ENCODE assay signal across 8 cellular contexts in the genomic region with DNA sequence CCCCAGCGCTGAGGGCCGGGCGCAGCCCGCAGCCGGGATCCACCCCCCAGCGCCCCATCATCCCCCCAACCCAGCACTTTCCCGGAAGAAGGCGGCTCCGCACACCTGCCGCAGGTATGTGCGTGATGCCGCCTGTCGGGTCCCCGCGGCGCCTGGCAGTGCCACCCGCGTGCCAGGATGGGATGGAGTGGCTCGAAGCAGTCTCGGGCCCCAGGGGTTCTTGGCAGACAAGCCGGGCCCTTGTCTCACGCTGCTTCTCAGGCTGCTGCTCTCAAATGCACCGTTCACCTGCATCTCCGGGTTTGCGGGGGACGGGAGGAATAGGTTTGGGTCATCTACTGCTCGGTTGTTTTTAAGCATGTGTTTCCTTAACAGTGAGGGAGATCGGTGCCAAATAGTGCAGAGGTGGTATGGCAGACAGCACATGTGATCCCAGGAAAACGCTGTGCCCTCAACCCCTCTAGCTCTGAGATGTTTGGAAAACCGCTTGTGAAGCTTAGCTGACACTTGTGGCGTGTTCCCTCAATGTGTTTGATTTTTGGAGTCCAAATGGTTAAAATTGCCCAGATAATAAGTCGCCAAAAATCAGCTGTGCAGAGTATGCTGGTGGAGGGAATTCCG. TPM values are rescaled to one million over a fixed set of nuclear protein-coding genes. Genes with fewer than 3 reads are reported as not detected.
DNase-seq lines count a peak whose midpoint lies in the region; ATAC-seq and TF ChIP-seq lines count a peak whose summit lies in the region.

No MANE protein-coding gene starts in this region.

- H3K79me2 ChIP-seq in HCT116 (ENCODE audit: insufficient read depth, low read length): peaks cover 25% of the 10 kb centered on the region

- BruUV-seq in HCT116 (replicated peaks; lab: Mats Ljungman, UMichigan) (no TSS peak), Panc1 (replicated peaks; lab: Mats Ljungman, UMichigan) (no TSS peak)

- RAD21 ChIA-PET in HCT116 (lab: Charles Lee; ENCODE audit: low non-redundant PET in 1 of 2, low total read pairs in 2 of 2, uncharacterized antibody in 2 of 2, unreplicated experiment in 2 of 2): no interaction called here

- H4K20me1 ChIP-seq in HCT116 (ENCODE audit: insufficient read depth): no peaks in the 10 kb centered on the region

- POLR2A ChIA-PET in HCT116 (lab: Charles Lee): interaction anchor here (0.6 to 2.2 kb wide), 4 partner anchors 53 to 438 kb away, joined by 3 to 5 read pairs (median 4); no protein-coding TSS in a partner anchor
- POLR2A ChIA-PET in Panc1 (lab: Charles Lee): no interaction called here

- H3K9ac ChIP-seq in HCT116 (ENCODE audit: low read length): peak overlapping the region; percentile 77
- peak overlapping the region; percentile 74 for H3K9ac ChIP-seq in iPS-18a (ENCODE audit: low read length)
- peak overlapping the region; percentile 82 for H3K9ac ChIP-seq in skeletal muscle satellite cell (ENCODE audit: low read depth, low read length)

- peaks cover 13% of the 10 kb centered on the region for H3K36me3 Mint-ChIP-seq in CD4-positive, CD25-positive, alpha-beta regulatory T cell

- peaks cover 17% of the 10 kb centered on the region for H3K36me3 ChIP-seq in CD4-positive, CD25-positive, alpha-beta regulatory T cell (ENCODE audit: control insufficient read depth, insufficient read depth, low read length)
- H3K36me3 ChIP-seq in HCT116 (ENCODE audit: control insufficient read depth in 1 of 2, insufficient read depth in 2 of 2, low read length in 2 of 2) (0 out of 4 replicates have a peak, but pooled peaks cover 0 to 2% of the 10 kb centered on the region in 2 experiments), Panc1 (ENCODE audit: control insufficient read depth, insufficient read depth, low read length) (peaks cover 15% of the 10 kb centered on the region), iPS-18a (ENCODE audit: control insufficient read depth, low read depth, low read length) (peaks cover 20% of the 10 kb centered on the region), skeletal muscle satellite cell (ENCODE audit: insufficient read depth, low read length) (no peaks in the 10 kb centered on the region)

- peaks cover 56% of the 10 kb centered on the region for H3K4me1 ChIP-seq in CD4-positive, CD25-positive, alpha-beta regulatory T cell (ENCODE audit: control insufficient read depth, insufficient read depth, low read length, poor library complexity, severe bottlenecking)
- H3K4me1 ChIP-seq in HCT116 (ENCODE audit: control insufficient read depth in 1 of 2, insufficient read depth in 2 of 2, low read length in 2 of 2): peaks cover 16 to 22% of the 10 kb centered on the region in 2 experiments
- H3K4me1 ChIP-seq in Panc1 (ENCODE audit: control insufficient read depth, insufficient read depth, low read length): peaks cover 21% of the 10 kb centered on the region
- peaks cover 22% of the 10 kb centered on the region for H3K4me1 ChIP-seq in iPS-18a (ENCODE audit: control insufficient read depth, low read depth, low read length)
- H3K4me1 ChIP-seq in skeletal muscle satellite cell (ENCODE audit: control insufficient read depth, insufficient read depth, low read length): peaks cover 20% of the 10 kb centered on the region

- peak overlapping the region; percentile 96 for H3K4me3 ChIP-seq in CD4-positive, CD25-positive, alpha-beta regulatory T cell (ENCODE audit: low read depth, low read length)
- peak overlapping the region; percentile 73 to 84 for H3K4me3 ChIP-seq in HCT116 (replicated peaks in 1 of 2; ENCODE audit: low read depth in 1 of 2, low read length in 2 of 2)
- peak overlapping the region; percentile 83 to 92 for H3K4me3 ChIP-seq in Panc1 (ENCODE audit: low read depth in 2 of 2, low read length in 2 of 2)
- peak overlapping the region; percentile 82 for H3K4me3 ChIP-seq in astrocyte of the spinal cord (ENCODE audit: low read depth, low read length)
- H3K4me3 ChIP-seq in iPS-18a (ENCODE audit: low read length): peak overlapping the region; percentile 87
- peak overlapping the region; percentile 92 for H3K4me3 ChIP-seq in skeletal muscle satellite cell (ENCODE audit: low read length)

- H3K4me3 Mint-ChIP-seq in CD4-positive, CD25-positive, alpha-beta regulatory T cell: peak overlapping the region; percentile 94 to 99 (median 99)

- H3K4me2 ChIP-seq in HCT116 (ENCODE audit: low read length) (peak overlapping the region; percentile 88), skeletal muscle satellite cell (ENCODE audit: low read length) (peak overlapping the region; percentile 91)

- H3K27me3 ChIP-seq in CD4-positive, CD25-positive, alpha-beta regulatory T cell (ENCODE audit: control insufficient read depth, insufficient read depth, low read length): peaks cover 10% of the 10 kb centered on the region
- H3K27me3 ChIP-seq in HCT116 (ENCODE audit: insufficient read depth, low read length): no peaks in the 10 kb centered on the region
- H3K27me3 ChIP-seq in Panc1 (ENCODE audit: control insufficient read depth, insufficient read depth, low read length): no peaks in the 10 kb centered on the region; the same call in none of the 2 replicates
- peaks cover 3% of the 10 kb centered on the region for H3K27me3 ChIP-seq in iPS-18a (ENCODE audit: control insufficient read depth, insufficient read depth, low read length)
- H3K27me3 ChIP-seq in skeletal muscle satellite cell (ENCODE audit: control insufficient read depth, insufficient read depth, low read length): peaks cover 13% of the 10 kb centered on the region

- TF ChIP-seq CTCF in HCT116 (IDR thresholded peaks at IDR 0.05 in 2 of 3, conservative IDR thresholded peaks at IDR 0.05 in 1 of 3; ENCODE audit: borderline replicate concordance in 1 of 3, insufficient read depth in 1 of 3, low read depth in 2 of 3, low read length in 2 of 3) (no peak; a peak in 1 of 6 replicates), Panc1 (IDR thresholded peaks at IDR 0.05) (no peak; the same call in none of the 2 replicates), astrocyte of the spinal cord (IDR thresholded peaks at IDR 0.05; ENCODE audit: low read depth, low read length) (no peak)

- H3K9me3 ChIP-seq in CD4-positive, CD25-positive, alpha-beta regulatory T cell (ENCODE audit: control insufficient read depth in 2 of 2, low read length in 2 of 2): no peaks in the 10 kb centered on the region
- H3K9me3 ChIP-seq in HCT116 (ENCODE audit: control insufficient read depth in 1 of 2, insufficient read depth in 1 of 2, low read depth in 1 of 2, low read length in 2 of 2) (no peaks in the 10 kb centered on the region), Panc1 (ENCODE audit: control insufficient read depth, insufficient read depth, low read depth, low read length) (no peaks in the 10 kb centered on the region), iPS-18a (ENCODE audit: control insufficient read depth, low read depth, low read length) (no peaks in the 10 kb centered on the region), skeletal muscle satellite cell (replicated peaks; ENCODE audit: low read length) (no peaks in the 10 kb centered on the region)

- DNase-seq in CD4-positive, CD25-positive, alpha-beta regulatory T cell: peak in 1 of 3 donors; percentile 55
- DNase-seq in HCT116 (ENCODE audit: low read depth, low spot score) (no peak), Panc1 (ENCODE audit: low read depth, low spot score) (no peak), astrocyte of the spinal cord (ENCODE audit: low read depth, low spot score) (peak; percentile 16), occipital lobe (lab: John Stamatoyannopoulos, UW) (no peak)

- no peak for TF ChIP-seq RAD21 in HCT116 (IDR thresholded peaks at IDR 0.05; ENCODE audit: low read depth)

- peaks cover 23% of the 10 kb centered on the region for H3K27me3 Mint-ChIP-seq in CD4-positive, CD25-positive, alpha-beta regulatory T cell

- peak in 1 of 2 donors; percentile 1 for ATAC-seq in CD4-positive, CD25-positive, alpha-beta regulatory T cell (ENCODE audit: low read depth in 2 of 2)
- ATAC-seq in HCT116: peak; percentile 16; the same call in 1 of the 2 replicates
- ATAC-seq in Panc1: peak; percentile 23
- no peak for ATAC-seq in HG03469 (IDR thresholded peaks at IDR 0.05; ENCODE audit: unreplicated experiment)

- H3K27ac Mint-ChIP-seq in CD4-positive, CD25-positive, alpha-beta regulatory T cell: peak overlapping the region; percentile 92 to 98 (median 94)

- CTCF ChIA-PET in HCT116 (lab: Charles Lee) (interaction anchor here (1.5 to 1.7 kb wide), 2 partner anchors 7 to 438 kb away, joined by 5 to 7 read pairs; no protein-coding TSS in a partner anchor), Panc1 (lab: Charles Lee) (interaction anchor here (1.9 kb wide), 1 partner anchor 53 kb away, joined by 6 read pairs; no protein-coding TSS in a partner anchor)

- no peaks in the 10 kb centered on the region for H3K9me2 ChIP-seq in HCT116 (ENCODE audit: insufficient read depth)

- no peak overlapping the region for H2AFZ ChIP-seq in HCT116 (ENCODE audit: low read depth, low read length, poor library complexity, severe bottlenecking)

- peak overlapping the region; percentile 89 for H3K27ac ChIP-seq in CD4-positive, CD25-positive, alpha-beta regulatory T cell (ENCODE audit: insufficient read depth, low read length, poor library complexity, severe bottlenecking)
- H3K27ac ChIP-seq in HCT116 (ENCODE audit: low read depth, low read length) (peak overlapping the region; percentile 79), Panc1 (ENCODE audit: low read length) (peak overlapping the region; percentile 92), iPS-18a (ENCODE audit: low read length) (no peak overlapping the region)

- H3K4me1 Mint-ChIP-seq in CD4-positive, CD25-positive, alpha-beta regulatory T cell: peaks cover 26 to 46% (median 41%) of the 10 kb centered on the region in 4 donors

- TF ChIP-seq POLR2A in HCT116 (IDR thresholded peaks at IDR 0.05; ENCODE audit: borderline replicate concordance, extremely low read depth, insufficient read depth, insufficient read length): no peak

- in situ Hi-C loops in Panc1 (cut with HindIII; ENCODE audit: low pct_unique_long_range_greater_than_20kb, low sequenced_read_pairs): no loop called here
- in situ Hi-C loops in astrocyte of the spinal cord (cut with HindIII; ENCODE audit: low sequenced_read_pairs): no loop called here

- intact Hi-C loops in HCT116 (cut with micrococcal nuclease): loop anchor here (1.0 kb wide), 1 partner anchor 438 kb away; no protein-coding TSS in a partner anchor
- intact Hi-C loops in Panc1 (cut with micrococcal nuclease; ENCODE audit: unreplicated experiment): loop anchor here (5.0 kb wide), 1 partner anchor 53 kb away; no protein-coding TSS in a partner anchor

- H3K9me3 Mint-ChIP-seq in CD4-positive, CD25-positive, alpha-beta regulatory T cell: peaks cover 0 to 2% (median 0%) of the 10 kb centered on the region in 7 donors

TF ChIP-seq in HCT116, 20 proteins besides CTCF, POLR2A, EP300 and RAD21 (continues in another document):
- TF ChIP-seq EZH2phosphoT487 (IDR thresholded peaks at IDR 0.05; ENCODE audit: borderline replicate concordance): no peak

RNA-seq across cellular contexts. Expression of gene MYLIP, which starts 0.8 kb away (rescaled TPM):
- 236 TPM for total RNA-seq in CD4-positive, CD25-positive, alpha-beta regulatory T cell
- polyA plus RNA-seq in CD4-positive, CD25-positive, alpha-beta regulatory T cell: 100 to 1,000 TPM in 1 of 4 donors, 10 to 100 TPM in 3; 62.4 to 110 (median 72.3) TPM
- total RNA-seq in HCT116 (2021; ENCODE audit: unreplicated experiment) (10.6 TPM), Panc1 (2021; ENCODE audit: unreplicated experiment) (12.7 TPM), occipital lobe (66.6 TPM)
- 8.3 and 9.9 TPM in 2 replicates for polyA plus RNA-seq in HCT116 (2012)
- 8.6 TPM for polyA plus RNA-seq in Panc1 (2012; ENCODE audit: insufficient read length)
- total RNA-seq in skeletal muscle satellite cell (2012; rRNA removed): 2.2 and 3.5 TPM in 2 replicates
